In the genomic region with DNA sequence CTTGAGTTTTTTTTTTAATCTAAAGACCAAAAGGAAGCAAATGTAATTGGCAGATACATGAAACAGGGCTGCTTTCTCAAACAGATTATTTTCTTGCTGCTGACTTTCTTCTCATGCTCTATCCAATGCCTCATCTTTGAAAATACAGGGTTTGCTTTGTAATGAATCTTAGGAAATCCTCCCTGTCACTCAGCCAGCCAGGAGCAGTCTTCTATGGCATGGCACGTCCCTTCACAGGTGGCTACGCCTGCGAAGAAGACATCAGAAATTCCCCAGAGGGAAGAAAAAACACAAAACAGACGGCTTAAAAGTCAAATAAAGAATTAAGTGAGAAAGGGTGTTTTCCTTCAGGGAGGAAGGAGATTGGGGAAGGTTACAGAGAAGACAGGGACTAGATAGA, we compare ENCODE assay signal across 19 cellular contexts.
DNase-seq lines count a peak whose midpoint lies in the region; ATAC-seq, FAIRE-seq and TF ChIP-seq lines count a peak whose summit lies in the region.
"Had no signal": no experiment of that assay in that cellular context is flagged by ENCODE, and none has a peak within 500 bp of the region (broad histone marks: within the 10 kb centered on the region; RNA-seq: fewer than 3 reads in every experiment).

No MANE protein-coding gene starts in this region.

- FAIRE-seq in H1 (lab: Jason Lieb, UNC), result no peak
- FAIRE-seq: A204.1, D721Med, GM19239 had no signal

- H3K18ac ChIP-seq in H1 (ENCODE audit: extremely low read depth, low read length), result no peak overlapping the region

- no peaks in the 10 kb centered on the region for H3K36me3 Mint-ChIP-seq in GM23338 (ENCODE audit: low read depth)
- no peaks in the 10 kb centered on the region for H3K36me3 Mint-ChIP-seq in T-helper 2 cell treated with Interferon-gamma antibody and Interleukin-4, amounts not matched to agents 5 μg/mL and 100 μg/mL, for 36 hours (ENCODE audit: low read depth)
- H3K36me3 Mint-ChIP-seq: CD14-positive monocyte; CD8-positive, alpha-beta T cell; IgD-negative memory B cell had no signal

- no peaks in the 10 kb centered on the region for H3K9me2 ChIP-seq in GM23338 (ENCODE audit: insufficient read depth)

- H3K9me3 Mint-ChIP-seq in GM23338, result no peaks in the 10 kb centered on the region; the same call in 2 of the 3 replicates
- no peaks in the 10 kb centered on the region for H3K9me3 Mint-ChIP-seq in T-helper 2 cell treated with Interferon-gamma antibody and Interleukin-4, amounts not matched to agents 5 μg/mL and 100 μg/mL, for 36 hours
- H3K9me3 Mint-ChIP-seq: CD8-positive, alpha-beta T cell; H9; IgD-negative memory B cell had no signal

- no peaks in the 10 kb centered on the region for H3K79me1 ChIP-seq in H1 (ENCODE audit: low read depth, low read length)

- ATAC-seq in GM23338 (no peak), omental fat pad (ENCODE audit: low FRiP score) (no peak), Right ventricle myocardium superior (ENCODE audit: poor library complexity) (no peak)
- ATAC-seq: CD8-positive, alpha-beta T cell had no signal

- TF ChIP-seq CTCF in GM12865 (IDR thresholded peaks at IDR 0.05; ENCODE audit: insufficient read depth, low read depth, low read length, missing control alignments) (no peak), GM23338 (conservative IDR thresholded peaks at IDR 0.05; ENCODE audit: low read depth in 2 of 2) (no peak), H1 (IDR thresholded peaks at IDR 0.05; ENCODE audit: control extremely low read depth in 1 of 3, insufficient read depth in 1 of 3, low read depth in 1 of 3, low read length in 3 of 3) (no peak), omental fat pad (IDR thresholded peaks at IDR 0.05) (no peak)

- no peak overlapping the region for H2BK120ac ChIP-seq in H1 (replicated peaks; ENCODE audit: low read depth, low read length)

- no peak overlapping the region for H4K91ac ChIP-seq in H1 (replicated peaks; ENCODE audit: insufficient read length, low read length)

- H3K79me2 ChIP-seq in GM23338 (replicated peaks; ENCODE audit: insufficient read depth) (no peaks in the 10 kb centered on the region), H1 (ENCODE audit: control insufficient read depth in 1 of 2, insufficient read depth in 2 of 2, low read length in 2 of 2) (no peaks in the 10 kb centered on the region)

- H4K8ac ChIP-seq in H1 (ENCODE audit: extremely low read depth, insufficient read depth, low read length), result no peak overlapping the region

- H2BK15ac ChIP-seq in H1 (ENCODE audit: low read length), result no peak overlapping the region

- H4K5ac ChIP-seq in H1 (ENCODE audit: insufficient read length, low read depth, low read length), result no peak overlapping the region

- CTCF ChIA-PET in H1 (lab: Charles Lee; ENCODE audit: partially characterized antibody), result no interaction called here

- no peak overlapping the region for H3K4me3 ChIP-seq in GM12865 (ENCODE audit: low read depth, low read length)
- H3K4me3 ChIP-seq in GM23338, result no peak overlapping the region
- H3K4me3 ChIP-seq in H1 (ENCODE audit: extremely low read depth in 1 of 4, insufficient read depth in 2 of 4, low read depth in 3 of 4, low read length in 4 of 4), result no peak overlapping the region

- H3K36me3 ChIP-seq in GM23338 (ENCODE audit: insufficient read depth), result no peaks in the 10 kb centered on the region; the same call in 1 of the 2 replicates
- no peaks in the 10 kb centered on the region for H3K36me3 ChIP-seq in H1 (ENCODE audit: control insufficient read depth in 2 of 4, insufficient read depth in 4 of 4, low read length in 3 of 4)

- no peak overlapping the region for H2AK5ac ChIP-seq in H1 (ENCODE audit: low read depth, low read length)

- H3K9me3 ChIP-seq in H1 (ENCODE audit: insufficient read depth in 2 of 2, low read depth in 1 of 2, low read length in 1 of 2), result no peaks in the 10 kb centered on the region

- H3K4me3 Mint-ChIP-seq in GM23338, result no peak overlapping the region
- no peak overlapping the region for H3K4me3 Mint-ChIP-seq in T-helper 2 cell treated with Interferon-gamma antibody and Interleukin-4, amounts not matched to agents 5 μg/mL and 100 μg/mL, for 36 hours
- H3K4me3 Mint-ChIP-seq: B cell; CD14-positive monocyte; CD8-positive, alpha-beta T cell; H9; IgD-negative memory B cell had no signal

- H3K14ac ChIP-seq in H1 (ENCODE audit: insufficient read length), result no peak overlapping the region

- no peak overlapping the region for H2BK12ac ChIP-seq in H1 (ENCODE audit: low read depth, low read length)

- 88% methylated on average over 4 of the region's 4 CpGs; no CpG with 5 or more reads in 1 of the 2 experiments for WGBS in H1 (ENCODE audit: extremely low coverage in 1 of 2, insufficient coverage in 1 of 2, insufficient read length in 1 of 2, insufficient replicate concordance in 2 of 2, low coverage in 1 of 2, low lambda C conversion rate in 2 of 2, missing lambda C conversion rate in 1 of 2), 2 experiments

- H2BK20ac ChIP-seq in H1 (ENCODE audit: low read length), result no peak overlapping the region

- no peak overlapping the region for H3K23ac ChIP-seq in H1 (ENCODE audit: insufficient read length)

- H2AFZ ChIP-seq in GM23338, result peak overlapping the region; percentile 66; the same call in 1 of the 2 replicates
- H2AFZ ChIP-seq in H1 (ENCODE audit: low read length), result 0 out of 2 replicates have a peak overlapping the region, but pooled peaks have one; percentile 33

- peaks cover 4% of the 10 kb centered on the region; the same call in 2 of the 3 replicates for H3K4me1 Mint-ChIP-seq in GM23338
- no peaks in the 10 kb centered on the region for H3K4me1 Mint-ChIP-seq in T-helper 2 cell treated with Interferon-gamma antibody and Interleukin-4, amounts not matched to agents 5 μg/mL and 100 μg/mL, for 36 hours (ENCODE audit: low read depth)
- H3K4me1 Mint-ChIP-seq: B cell, CD14-positive monocyte, IgD-negative memory B cell had no signal

- H3K4me2 ChIP-seq in GM23338 (no peak overlapping the region), H1 (ENCODE audit: insufficient read depth in 1 of 2, low read depth in 2 of 2, low read length in 2 of 2) (no peak overlapping the region)
- H3K4me2 ChIP-seq: KMS-11 had no signal

- no peak for TF ChIP-seq RAD21 in H1 (IDR thresholded peaks at IDR 0.05 in 1 of 2, conservative IDR thresholded peaks at IDR 0.05 in 1 of 2; ENCODE audit: low read depth in 2 of 2, low read length in 2 of 2)

- no peaks in the 10 kb centered on the region; the same call in 1 of the 2 replicates for H3K23me2 ChIP-seq in H1 (ENCODE audit: low read depth, low read length)

- no peaks in the 10 kb centered on the region for H3F3A ChIP-seq in GM23338 (replicated peaks; ENCODE audit: low read depth)

- H3K27ac Mint-ChIP-seq in GM23338, result no peak overlapping the region
- no peak overlapping the region for H3K27ac Mint-ChIP-seq in T-helper 2 cell treated with Interferon-gamma antibody and Interleukin-4, amounts not matched to agents 5 μg/mL and 100 μg/mL, for 36 hours
- H3K27ac Mint-ChIP-seq: B cell; CD14-positive monocyte; CD8-positive, alpha-beta T cell had no signal

- no peak overlapping the region for H3K4ac ChIP-seq in H1 (replicated peaks; ENCODE audit: insufficient read length, low read depth, low read length)

- in situ Hi-C loops in KBM-7 (cut with MboI; ENCODE audit: low pct_unique_long_range_greater_than_20kb, low sequenced_read_pairs), result no loop called here

- no peak overlapping the region for H3K56ac ChIP-seq in H1 (replicated peaks; ENCODE audit: insufficient read length, low read depth, low read length)

- no peak for TF ChIP-seq EP300 in H1 (IDR thresholded peaks at IDR 0.05; ENCODE audit: borderline replicate concordance in 1 of 2, low read depth in 2 of 2, low read length in 2 of 2)

- peak; percentile 24 for DNase-seq in GM12865 (ENCODE audit: low read depth)
- no peak for DNase-seq in GM23338 (ENCODE audit: low spot score)
- no peak for DNase-seq in H1 (ENCODE audit: low read depth in 1 of 2, low spot score in 2 of 2)
- DNase-seq in omental fat pad (ENCODE audit: low spot score), result no peak
- DNase-seq in KBM-7, result no peak
- no peak for DNase-seq in T-helper 2 cell treated with Interferon-gamma antibody and Interleukin-4, amounts not matched to agents 5 μg/mL and 100 μg/mL, for 36 hours (ENCODE audit: low spot score)
- DNase-seq in Right ventricle myocardium superior, result no peak
- DNase-seq: CD8-positive, alpha-beta T cell; COR-L47; DMS153; GDM1; H9 had no signal

- H3K9ac ChIP-seq in H1 (replicated peaks in 1 of 4; ENCODE audit: extremely low read depth in 1 of 4, low read depth in 3 of 4, low read length in 3 of 4), result no peak overlapping the region
- H3K9ac ChIP-seq: KMS-11 had no signal

- H4K20me1 ChIP-seq in GM23338 (replicated peaks; ENCODE audit: insufficient read depth) (no peaks in the 10 kb centered on the region), H1 (replicated peaks in 1 of 2; ENCODE audit: control insufficient read depth in 1 of 2, insufficient read depth in 2 of 2, low read length in 2 of 2) (no peaks in the 10 kb centered on the region)

- H2BK5ac ChIP-seq in H1 (ENCODE audit: low read depth, low read length), result no peak overlapping the region

- POLR2A ChIA-PET in H1 (lab: Charles Lee; ENCODE audit: partially characterized antibody), result no interaction called here

- no peaks in the 10 kb centered on the region for H3K4me1 ChIP-seq in GM23338 (ENCODE audit: insufficient read depth)
- H3K4me1 ChIP-seq in H1 (replicated peaks in 1 of 4; ENCODE audit: control insufficient read depth in 3 of 4, insufficient read depth in 4 of 4, low read length in 3 of 4), result no peaks in the 10 kb centered on the region

- no peak overlapping the region for H3K27ac ChIP-seq in GM23338 (ENCODE audit: low read depth)
- no peak overlapping the region for H3K27ac ChIP-seq in H1 (ENCODE audit: low read depth, low read length)
- H3K27ac ChIP-seq: KMS-11 had no signal

- H3K27me3 ChIP-seq in GM23338 (ENCODE audit: insufficient read depth) (no peaks in the 10 kb centered on the region), H1 (replicated peaks in 1 of 4; ENCODE audit: control insufficient read depth in 3 of 4, extremely low read depth in 1 of 4, insufficient read depth in 3 of 4, low read length in 3 of 4) (no peaks in the 10 kb centered on the region)

- H3K27me3 Mint-ChIP-seq in GM23338 (ENCODE audit: insufficient read depth, low read depth, poor library complexity), result peaks cover 4% of the 10 kb centered on the region
- H3K27me3 Mint-ChIP-seq in T-helper 2 cell treated with Interferon-gamma antibody and Interleukin-4, amounts not matched to agents 5 μg/mL and 100 μg/mL, for 36 hours (ENCODE audit: low read depth), result no peaks in the 10 kb centered on the region

- intact Hi-C loops in Right ventricle myocardium superior (cut with DNase I), result no loop called here

- TF ChIP-seq POLR2A in H1 (IDR thresholded peaks at IDR 0.05; ENCODE audit: control extremely low read depth in 1 of 2, low read depth in 2 of 2, low read length in 2 of 2), result no peak

TF ChIP-seq in H1, 55 proteins besides CTCF, POLR2A, EP300 and RAD21 (continues in another document):
- TF ChIP-seq PHF8 (conservative IDR thresholded peaks at IDR 0.05; ENCODE audit: low read depth, low read length), result no peak
- no peak for TF ChIP-seq MAFK (IDR thresholded peaks at IDR 0.05; ENCODE audit: low read depth, low read length)
- no peak for TF ChIP-seq NRF1 (IDR thresholded peaks at IDR 0.05; ENCODE audit: low read depth, low read length)
- no peak for TF ChIP-seq TEAD4 (IDR thresholded peaks at IDR 0.05; ENCODE audit: low read depth, low read length)
- no peak for TF ChIP-seq ASH2L (IDR thresholded peaks at IDR 0.05; ENCODE audit: low read length)
- no peak for TF ChIP-seq SP4 (IDR thresholded peaks at IDR 0.05; ENCODE audit: low read length)
- TF ChIP-seq POLR2AphosphoS5 (IDR thresholded peaks at IDR 0.05; ENCODE audit: low read depth, low read length), result no peak
